Comparison of ENCODE assay signal across 12 cellular contexts in genomic region chr2:44964704-44965343, GRCh38. TPM values are rescaled to one million over a fixed set of nuclear protein-coding genes. Genes with fewer than 3 reads are reported as not detected.
A peak's percentile ranks its signal among the peaks of the same experiment; 100 is the strongest.
DNase-seq lines count a peak whose midpoint lies in the region; ATAC-seq and TF ChIP-seq lines count a peak whose summit lies in the region.
"Had no signal": no experiment of that assay in that cellular context is flagged by ENCODE, and none has a peak within 500 bp of the region (broad histone marks: within the 10 kb centered on the region; RNA-seq: fewer than 3 reads in every experiment).

No MANE protein-coding gene starts in this region.

- H2AK5ac ChIP-seq in neuronal stem cell (ENCODE audit: low read depth, low read length) = no peak overlapping the region

- TF ChIP-seq CTCF in WERI-Rb-1 (IDR thresholded peaks at IDR 0.05; ENCODE audit: low read depth, low read length) = peak; percentile 67

- H3K36me3 ChIP-seq in WERI-Rb-1 = 0 out of 2 replicates have a peak, but pooled peaks cover 4% of the 10 kb centered on the region
- peaks cover 0 to 6% of the 10 kb centered on the region in 2 donors for H3K36me3 ChIP-seq in neuronal stem cell (replicated peaks in 1 of 2; ENCODE audit: control insufficient read depth in 2 of 2, insufficient read depth in 2 of 2, low read length in 2 of 2)
- H3K36me3 ChIP-seq: heart left ventricle had no signal

- H2AFZ ChIP-seq in neuronal stem cell (ENCODE audit: low read length) = peak overlapping the region; percentile 53

- H4K8ac ChIP-seq in neuronal stem cell (ENCODE audit: low read depth, low read length) = no peak overlapping the region

- H3K14ac ChIP-seq in neuronal stem cell (ENCODE audit: low read length) = no peak overlapping the region

- H2BK15ac ChIP-seq in neuronal stem cell (ENCODE audit: low read length) = no peak overlapping the region

- H3K4me1 ChIP-seq in neuronal stem cell (ENCODE audit: control insufficient read depth in 2 of 2, insufficient read depth in 1 of 2, low read depth in 1 of 2, low read length in 2 of 2) = peaks cover 0 to 10% of the 10 kb centered on the region in 2 donors
- H3K4me1 ChIP-seq: heart left ventricle had no signal

- H2BK12ac ChIP-seq in neuronal stem cell (ENCODE audit: low read length) = no peak overlapping the region

- H3K9ac ChIP-seq in neuronal stem cell (ENCODE audit: low read depth, low read length, poor library complexity) = no peak overlapping the region

- no peak overlapping the region for H3K4me2 ChIP-seq in neuronal stem cell (ENCODE audit: insufficient read depth, low read length, poor library complexity, severe bottlenecking)

- DNase-seq in ELR (ENCODE audit: low read depth) (peak; percentile 49), NCI-H1092 treated with DMSO at 0.1 percent for 48 hours (lab: John Stamatoyannopoulos, UW) (peak; percentile 41), WERI-Rb-1 (peak; percentile 90), neuronal stem cell (ENCODE audit: low spot score) (no peak), midbrain (lab: John Stamatoyannopoulos, UW) (no peak), NK-92 (lab: John Stamatoyannopoulos, UW; ENCODE audit: unreplicated experiment) (no peak), NCI-H2196 (lab: John Stamatoyannopoulos, UW; ENCODE audit: unreplicated experiment) (no peak)
- DNase-seq: activated CD4-positive, alpha-beta T cell treated with anti-CD3 and anti-CD28 coated beads, Interleukin-2, amount 10 ng/mL, durations not matched to agents 7 days and 5 days; aorta; heart left ventricle; occipital lobe had no signal

- no peaks in the 10 kb centered on the region for H3K27me3 ChIP-seq in WERI-Rb-1 (ENCODE audit: insufficient read depth, low read depth, severe bottlenecking)
- peaks cover 0 to 9% (median 0%) of the 10 kb centered on the region in 3 experiments for H3K27me3 ChIP-seq in neuronal stem cell (ENCODE audit: control insufficient read depth in 3 of 3, insufficient read depth in 3 of 3, low read depth in 1 of 3, low read length in 3 of 3)

- H3K27ac ChIP-seq in WERI-Rb-1 = no peak overlapping the region; the same call in 1 of the 2 replicates
- H3K27ac ChIP-seq in neuronal stem cell (replicated peaks; ENCODE audit: low read length) = no peak overlapping the region
- H3K27ac ChIP-seq: heart left ventricle had no signal

- H3K4me3 ChIP-seq in WERI-Rb-1 (ENCODE audit: low read depth, low read length) (no peak overlapping the region), neuronal stem cell (ENCODE audit: low read length in 2 of 2) (no peak overlapping the region)
- H3K4me3 ChIP-seq: heart left ventricle had no signal

- no peak overlapping the region for H4K91ac ChIP-seq in neuronal stem cell (ENCODE audit: low read depth, low read length, poor library complexity)

- H2BK120ac ChIP-seq in neuronal stem cell (ENCODE audit: low read depth, low read length) = no peak overlapping the region

- H3K9me3 ChIP-seq in WERI-Rb-1 (ENCODE audit: severe bottlenecking) (no peaks in the 10 kb centered on the region), neuronal stem cell (replicated peaks in 1 of 2; ENCODE audit: control insufficient read depth in 2 of 2, insufficient read depth in 1 of 2, low read depth in 1 of 2, low read length in 2 of 2) (no peaks in the 10 kb centered on the region)
- H3K9me3 ChIP-seq: heart left ventricle had no signal

- H2BK5ac ChIP-seq in neuronal stem cell (ENCODE audit: low read length) = no peak overlapping the region

- no peak overlapping the region for H3K4ac ChIP-seq in neuronal stem cell (ENCODE audit: low read length)

- H3K23ac ChIP-seq in neuronal stem cell (ENCODE audit: low read depth, low read length, poor library complexity) = no peak overlapping the region

- WGBS in neuronal stem cell (ENCODE audit: extremely low coverage in 2 of 2, insufficient read length in 2 of 2, insufficient replicate concordance in 1 of 2), 2 donors = no CpG with 5 or more reads among the region's 16 CpGs

- H3K18ac ChIP-seq in neuronal stem cell (ENCODE audit: low read length) = peak overlapping the region; percentile 81

- H3K79me1 ChIP-seq in neuronal stem cell (ENCODE audit: low read depth, low read length) = no peaks in the 10 kb centered on the region

- ATAC-seq in GM18861 (IDR thresholded peaks at IDR 0.05; ENCODE audit: unreplicated experiment) = no peak
- ATAC-seq: heart left ventricle had no signal

RNA-seq across cellular contexts. Expression of gene SIX3, which starts 23.3 kb away (rescaled TPM):
- 171 TPM for polyA plus RNA-seq in neuronal stem cell (2013, experiment 1 of 2)
- 176 TPM for polyA plus RNA-seq in neuronal stem cell (2013, experiment 2 of 2)
- polyA plus RNA-seq: aorta, heart left ventricle had no signal

RNA-seq across cellular contexts. Expression of gene SIX2, which starts 44.4 kb away (rescaled TPM):
- 0.15 TPM for polyA plus RNA-seq in neuronal stem cell (2013, experiment 1 of 2)
- polyA plus RNA-seq in neuronal stem cell (2013, experiment 2 of 2) = 0.22 TPM

Comparison
In these comparisons a context has a peak if more than half of its experiments do, and no peak if none do; other contexts are left out.
1. DNase-seq: peak in ELR (single experiment), NCI-H1092 treated with DMSO at 0.1 percent for 48 hours (single experiment) and WERI-Rb-1 (single experiment); none in neuronal stem cell (single experiment), midbrain (single experiment), NK-92 (single experiment) and NCI-H2196 (single experiment).